8 cellular contexts compared by ENCODE assay signal in genomic region chr22:50326959-50327710, GRCh38. TPM values are rescaled to one million over a fixed set of nuclear protein-coding genes. Genes with fewer than 3 reads are reported as not detected.
DNase-seq lines count a peak whose midpoint lies in the region; ATAC-seq and TF ChIP-seq lines count a peak whose summit lies in the region.

Gene DENND6B, minus strand, starts transcription at chr22:50327012. Its CDS starts 24 bp downstream, at chr22:50326988.

- no peaks in the 10 kb centered on the region for H3K9me3 Mint-ChIP-seq in progenitor cell of endocrine pancreas (ENCODE audit: low read depth)

- peak; percentile 86 for ATAC-seq in GM21737 (IDR thresholded peaks at IDR 0.05; ENCODE audit: unreplicated experiment)

- H3K4me3 Mint-ChIP-seq in progenitor cell of endocrine pancreas (ENCODE audit: low read depth), result peak within 1 kb of the TSS; percentile 94

- peak; percentile 36 to 71 for TF ChIP-seq POLR2A in adrenal gland (IDR thresholded peaks at IDR 0.05)
- no peak for TF ChIP-seq POLR2A in vagina (IDR thresholded peaks at IDR 0.05)

- peak; percentile 82 for DNase-seq in EL
- DNase-seq in LoVo (ENCODE audit: low spot score), result peak; percentile 94
- peak; percentile 62 for DNase-seq in SW480 (ENCODE audit: low spot score)
- DNase-seq in adrenal gland, result peak; percentile 76 to 88 (median 78)
- DNase-seq in left ventricle myocardium inferior, result peak; percentile 85
- DNase-seq in progenitor cell of endocrine pancreas (ENCODE audit: low spot score, unreplicated experiment), result peak; percentile 74
- no peak for DNase-seq in vagina (ENCODE audit: extremely low spot score in 2 of 2)

- peak within 1 kb of the TSS; percentile 90 for H3K27ac Mint-ChIP-seq in progenitor cell of endocrine pancreas

- H3K4me3 ChIP-seq in adrenal gland, result peak within 1 kb of the TSS in 3 of 4 donors; percentile 34 to 92 (median 75)
- H3K4me3 ChIP-seq in left ventricle myocardium inferior, result peak within 1 kb of the TSS; percentile 93
- peak within 1 kb of the TSS; percentile 91 to 96 for H3K4me3 ChIP-seq in vagina

- H3K4me1 ChIP-seq in adrenal gland (replicated peaks in 1 of 2) (peaks cover 8 to 17% of the 10 kb centered on the region in 2 donors), left ventricle myocardium inferior (peaks cover 19% of the 10 kb centered on the region), vagina (peaks cover 17% of the 10 kb centered on the region)

- H3K27me3 Mint-ChIP-seq in progenitor cell of endocrine pancreas, result no peaks in the 10 kb centered on the region

- WGBS in adrenal gland, 4 donors, result 2 to 8% (median 2%) methylated on average over 10 to 104 of the region's 104 CpGs; no CpG with 5 or more reads in 1 of the 4 donors

- intact Hi-C loops in adrenal gland (cut with DNase I), result loop anchor here (5.0 kb wide), 1 partner anchor 50 kb away; no protein-coding TSS in a partner anchor
- intact Hi-C loops in left ventricle myocardium inferior (cut with micrococcal nuclease), result loop anchor here (5.0 kb wide), 1 partner anchor 55 kb away; the partner anchor contains the start of gene MAPK11
- intact Hi-C loops in vagina (cut with DNase I), result loop anchor here (5.0 kb wide), 2 partner anchors 55 to 75 kb away; partner anchors contain the start of genes HDAC10 and MAPK11

- H3K9me3 ChIP-seq in adrenal gland (replicated peaks in 1 of 3), result no peaks in the 10 kb centered on the region
- no peaks in the 10 kb centered on the region for H3K9me3 ChIP-seq in left ventricle myocardium inferior (replicated peaks)
- no peaks in the 10 kb centered on the region for H3K9me3 ChIP-seq in vagina

- H3K36me3 Mint-ChIP-seq in progenitor cell of endocrine pancreas (ENCODE audit: insufficient read depth), result no peaks in the 10 kb centered on the region

- peaks cover 7% of the 10 kb centered on the region for H3K4me1 Mint-ChIP-seq in progenitor cell of endocrine pancreas (ENCODE audit: low read depth)

- H3K27ac ChIP-seq in adrenal gland (peak within 1 kb of the TSS; percentile 31 to 97 (median 92)), left ventricle myocardium inferior (replicated peaks) (peak within 1 kb of the TSS; percentile 96), vagina (peak within 1 kb of the TSS; percentile 95)

- H3K36me3 ChIP-seq in adrenal gland (replicated peaks in 1 of 2), result no peaks in the 10 kb centered on the region
- no peaks in the 10 kb centered on the region for H3K36me3 ChIP-seq in left ventricle myocardium inferior
- H3K36me3 ChIP-seq in vagina, result no peaks in the 10 kb centered on the region

- TF ChIP-seq CTCF in adrenal gland (IDR thresholded peaks at IDR 0.05) (peak in 4 of 6 experiments; percentile 44 to 95 (median 75)), left ventricle myocardium inferior (IDR thresholded peaks at IDR 0.05; ENCODE audit: borderline replicate concordance) (peak; percentile 68), progenitor cell of endocrine pancreas (IDR thresholded peaks at IDR 0.05; ENCODE audit: unreplicated experiment) (peak; percentile 56), vagina (IDR thresholded peaks at IDR 0.05) (peak; percentile 26 to 60 (median 36))

- H3K27me3 ChIP-seq in adrenal gland, result no peaks in the 10 kb centered on the region
- no peaks in the 10 kb centered on the region for H3K27me3 ChIP-seq in left ventricle myocardium inferior (ENCODE audit: low read depth)
- no peaks in the 10 kb centered on the region for H3K27me3 ChIP-seq in vagina

RNA-seq across cellular contexts. Expression of gene DENND6B, which starts in this region (rescaled TPM):
- total RNA-seq in adrenal gland (10 to 100 TPM in 2 of 8 donors, 1 to 10 TPM in 6; 4.5 to 16.9 (median 8.9) TPM), left ventricle myocardium inferior (1.2 TPM), progenitor cell of endocrine pancreas (35.1 and 36.4 TPM in 2 replicates), vagina (2.7 TPM)
- polyA plus RNA-seq in adrenal gland, result 10 to 100 TPM in 2 of 3 donors, 1 to 10 TPM in 1; 2.5 to 32.7 (median 21.7) TPM

Comparison
In these comparisons a context has a peak if more than half of its experiments do, and no peak if none do; other contexts are left out.
1. DNase-seq: peak in EL (single experiment), LoVo (single experiment), SW480 (single experiment), adrenal gland (7 of 7), left ventricle myocardium inferior (single experiment) and progenitor cell of endocrine pancreas (single experiment); none in vagina (0 of 2).
2. POLR2A ChIP-seq: peak in adrenal gland (2 of 2); none in vagina (0 of 2).
3. Peak in every context shown above with its lines, with median percentiles within 50 percentile points of each other: H3K27ac ChIP-seq, H3K4me3 ChIP-seq and CTCF ChIP-seq.